In the genomic region with DNA sequence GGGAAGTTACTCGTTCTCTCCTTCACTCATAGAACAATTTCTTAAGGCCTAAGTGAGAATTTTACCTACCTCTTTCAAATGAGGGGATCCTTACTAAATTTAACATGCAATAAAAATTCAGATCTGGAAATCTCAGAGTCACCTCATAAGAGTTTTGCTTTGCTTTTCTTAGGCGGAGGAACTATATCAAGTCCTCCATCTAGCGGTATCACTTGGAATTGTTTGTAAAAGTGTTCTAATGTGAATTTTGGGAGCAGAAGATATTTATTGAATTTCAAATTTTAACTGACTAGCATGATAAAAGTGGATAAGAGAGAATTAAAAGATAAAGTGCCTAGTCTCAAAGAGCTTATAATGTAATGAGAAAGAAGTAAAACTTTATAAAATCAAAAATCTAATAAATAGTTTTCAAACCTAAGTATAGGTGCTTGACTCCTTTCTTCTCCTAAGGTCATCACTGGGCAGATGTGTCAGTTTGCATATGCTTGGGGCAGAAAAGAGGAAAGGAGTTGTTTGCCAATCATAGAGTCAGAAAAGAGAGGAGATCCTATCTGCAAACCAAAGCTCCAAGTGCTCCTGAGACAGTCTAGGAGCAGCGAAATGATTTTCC, we compare ENCODE assay signal across 9 cellular contexts.
DNase-seq lines count a peak whose midpoint lies in the region; ATAC-seq and TF ChIP-seq lines count a peak whose summit lies in the region.
"Had no signal": no experiment of that assay in that cellular context is flagged by ENCODE, and none has a peak within 500 bp of the region (broad histone marks: within the 10 kb centered on the region; RNA-seq: fewer than 3 reads in every experiment).

No MANE protein-coding gene starts in this region.

- H3K4me1 Mint-ChIP-seq in activated T-cell treated with anti-CD3 and anti-CD28 coated beads, Interleukin-2, amount 50 U/mL, for 24 hours (ENCODE audit: low read depth): no peaks in the 10 kb centered on the region
- no peaks in the 10 kb centered on the region for H3K4me1 Mint-ChIP-seq in T-helper 2 cell treated with Interferon-gamma antibody and Interleukin-4, amounts not matched to agents 5 μg/mL and 100 μg/mL, for 36 hours (ENCODE audit: low read depth)

- H3K27me3 Mint-ChIP-seq in activated T-cell treated with anti-CD3 and anti-CD28 coated beads, Interleukin-2, amount 50 U/mL, for 24 hours: peaks cover 11% of the 10 kb centered on the region
- H3K27me3 Mint-ChIP-seq in T-helper 2 cell treated with Interferon-gamma antibody and Interleukin-4, amounts not matched to agents 5 μg/mL and 100 μg/mL, for 36 hours (ENCODE audit: low read depth): peaks cover 28% of the 10 kb centered on the region

- no peaks in the 10 kb centered on the region for H3K36me3 Mint-ChIP-seq in activated T-cell treated with anti-CD3 and anti-CD28 coated beads, Interleukin-2, amount 50 U/mL, for 24 hours (ENCODE audit: low read depth)
- H3K36me3 Mint-ChIP-seq in T-helper 2 cell treated with Interferon-gamma antibody and Interleukin-4, amounts not matched to agents 5 μg/mL and 100 μg/mL, for 36 hours (ENCODE audit: low read depth): no peaks in the 10 kb centered on the region

- TF ChIP-seq CTCF in HFF-Myc (IDR thresholded peaks at IDR 0.05; ENCODE audit: low read depth, low read length, missing control alignments) (peak; percentile 54), foreskin fibroblast (IDR thresholded peaks at IDR 0.05; ENCODE audit: low read depth, low read length) (peak; percentile 49)

- H3K4me3 ChIP-seq in HFF-Myc (replicated peaks; ENCODE audit: low read depth, low read length) (no peak overlapping the region), foreskin fibroblast (ENCODE audit: low read depth in 1 of 2, low read length in 2 of 2) (no peak overlapping the region)
- H3K4me3 ChIP-seq: SK-N-MC had no signal

- no peaks in the 10 kb centered on the region for H3K9me3 Mint-ChIP-seq in activated T-cell treated with anti-CD3 and anti-CD28 coated beads, Interleukin-2, amount 50 U/mL, for 24 hours
- H3K9me3 Mint-ChIP-seq in T-helper 2 cell treated with Interferon-gamma antibody and Interleukin-4, amounts not matched to agents 5 μg/mL and 100 μg/mL, for 36 hours: no peaks in the 10 kb centered on the region

- H3K4me3 Mint-ChIP-seq in activated T-cell treated with anti-CD3 and anti-CD28 coated beads, Interleukin-2, amount 50 U/mL, for 24 hours: no peak overlapping the region
- H3K4me3 Mint-ChIP-seq in T-helper 2 cell treated with Interferon-gamma antibody and Interleukin-4, amounts not matched to agents 5 μg/mL and 100 μg/mL, for 36 hours: no peak overlapping the region

- H3K27ac Mint-ChIP-seq in activated T-cell treated with anti-CD3 and anti-CD28 coated beads, Interleukin-2, amount 50 U/mL, for 24 hours: no peak overlapping the region
- H3K27ac Mint-ChIP-seq in T-helper 2 cell treated with Interferon-gamma antibody and Interleukin-4, amounts not matched to agents 5 μg/mL and 100 μg/mL, for 36 hours: no peak overlapping the region

- in situ Hi-C loops in Caki2 (cut with HindIII; ENCODE audit: low pct_unique_long_range_greater_than_20kb, low sequenced_read_pairs): no loop called here

- no peak for ATAC-seq in GM18907 (IDR thresholded peaks at IDR 0.05; ENCODE audit: unreplicated experiment)

- DNase-seq in Caki2 (ENCODE audit: low read depth) (peak; percentile 44), HFF-Myc (ENCODE audit: extremely low read depth, low read depth) (peak; percentile 33), RPMI8226 (peak; percentile 38), foreskin fibroblast (peak in 1 of 2 donors; percentile 68), smooth muscle cell of the brain vasculature (ENCODE audit: low read depth, low spot score) (peak; percentile 31)
- DNase-seq in activated T-cell treated with anti-CD3 and anti-CD28 coated beads, Interleukin-2, amount 50 U/mL, for 24 hours: no peak
- no peak for DNase-seq in T-helper 2 cell treated with Interferon-gamma antibody and Interleukin-4, amounts not matched to agents 5 μg/mL and 100 μg/mL, for 36 hours (ENCODE audit: low spot score)

Comparison
In these comparisons a context has a peak if more than half of its experiments do, and no peak if none do; other contexts are left out.
1. DNase-seq: peak in Caki2 (single experiment), HFF-Myc (single experiment), RPMI8226 (single experiment) and smooth muscle cell of the brain vasculature (single experiment); none in activated T-cell treated with anti-CD3 and anti-CD28 coated beads, Interleukin-2, amount 50 U/mL, for 24 hours (single experiment) and T-helper 2 cell treated with Interferon-gamma antibody and Interleukin-4, amounts not matched to agents 5 μg/mL and 100 μg/mL, for 36 hours (single experiment).